22 cellular contexts compared by ENCODE assay signal in genomic region chr6:17059022-17059421, GRCh38. TPM values are rescaled to one million over a fixed set of nuclear protein-coding genes. Genes with fewer than 3 reads are reported as not detected.
DNase-seq lines count a peak whose midpoint lies in the region; ATAC-seq, FAIRE-seq and TF ChIP-seq lines count a peak whose summit lies in the region.
"Had no signal": no experiment of that assay in that cellular context is flagged by ENCODE, and none has a peak within 500 bp of the region (broad histone marks: within the 10 kb centered on the region; RNA-seq: fewer than 3 reads in every experiment).

No MANE protein-coding gene starts in this region.

- TF ChIP-seq EP300 in HepG2 (IDR thresholded peaks at IDR 0.05; ENCODE audit: low read depth in 2 of 2, low read length in 2 of 2) (no peak), HepG2 (CRISPR knock-in tag; IDR thresholded peaks at IDR 0.05; ENCODE audit: borderline replicate concordance) (no peak)

- no peaks in the 10 kb centered on the region for H3K4me1 Mint-ChIP-seq in activated T-cell treated with anti-CD3 and anti-CD28 coated beads, Interleukin-2, amount 50 U/mL, for 72 hours (ENCODE audit: low read depth)
- H3K4me1 Mint-ChIP-seq: CD4-positive, alpha-beta memory T cell had no signal

- WGBS in HepG2 (ENCODE audit: low lambda C conversion rate), result under 1% methylated on average over 7 of the region's 7 CpGs
- WGBS in right lobe of liver (ENCODE audit: insufficient coverage, low coverage, low lambda C conversion rate, missing lambda C conversion rate), result 68% methylated on average over 7 of the region's 7 CpGs
- WGBS in right cardiac atrium, result 43% methylated on average over 7 of the region's 7 CpGs

- no peak for ATAC-seq in HepG2
- no peak for ATAC-seq in right lobe of liver
- ATAC-seq in right cardiac atrium, result peak; percentile 45 to 47
- no peak for ATAC-seq in activated T-cell treated with anti-CD3 and anti-CD28 coated beads, Interleukin-2, amount 50 U/mL, for 72 hours (replicated peaks in 1 of 2)
- no peak for ATAC-seq in GM21786 (IDR thresholded peaks at IDR 0.05; ENCODE audit: unreplicated experiment)
- ATAC-seq: A549 had no signal

- H3K27ac Mint-ChIP-seq in activated T-cell treated with anti-CD3 and anti-CD28 coated beads, Interleukin-2, amount 50 U/mL, for 72 hours, result no peak overlapping the region
- H3K27ac Mint-ChIP-seq: CD4-positive, alpha-beta memory T cell had no signal

- TF ChIP-seq CTCF in HepG2 (CRISPR knock-in tag; IDR thresholded peaks at IDR 0.05), result no peak
- TF ChIP-seq CTCF in right lobe of liver (IDR thresholded peaks at IDR 0.05), result no peak
- TF ChIP-seq CTCF in fibroblast of mammary gland (conservative IDR thresholded peaks at IDR 0.05; ENCODE audit: control insufficient read depth, insufficient read depth, low read depth, low read length), result no peak

- peaks cover 14% of the 10 kb centered on the region for H3K27me3 Mint-ChIP-seq in activated T-cell treated with anti-CD3 and anti-CD28 coated beads, Interleukin-2, amount 50 U/mL, for 72 hours (ENCODE audit: low read depth)

- no peaks in the 10 kb centered on the region for H3K36me3 Mint-ChIP-seq in activated T-cell treated with anti-CD3 and anti-CD28 coated beads, Interleukin-2, amount 50 U/mL, for 72 hours (ENCODE audit: insufficient read depth in 2 of 2)
- H3K36me3 Mint-ChIP-seq: CD4-positive, alpha-beta memory T cell had no signal

- H3K4me3 Mint-ChIP-seq in activated T-cell treated with anti-CD3 and anti-CD28 coated beads, Interleukin-2, amount 50 U/mL, for 72 hours, result no peak overlapping the region
- H3K4me3 Mint-ChIP-seq: CD4-positive, alpha-beta memory T cell had no signal

- H3K9me3 ChIP-seq in HepG2 (ENCODE audit: low read length) (no peaks in the 10 kb centered on the region), right lobe of liver (no peaks in the 10 kb centered on the region), right cardiac atrium (ENCODE audit: control insufficient read depth, low read length) (no peaks in the 10 kb centered on the region)
- H3K9me3 ChIP-seq: A549, BE2C had no signal

- no peaks in the 10 kb centered on the region for H3K36me3 ChIP-seq in HepG2 (replicated peaks in 1 of 2; ENCODE audit: control insufficient read depth in 1 of 2, insufficient read depth in 2 of 2, low read length in 2 of 2)
- no peaks in the 10 kb centered on the region for H3K36me3 ChIP-seq in right lobe of liver
- H3K36me3 ChIP-seq: BE2C had no signal

- BruUV-seq in HepG2 (replicated peaks; lab: Mats Ljungman, UMichigan), result no TSS peak

- no peak overlapping the region for H3K9ac ChIP-seq in HepG2 (ENCODE audit: insufficient read depth, low read depth, low read length)

- CTCF ChIA-PET in HepG2 (lab: Yijun Ruan, JAX; ENCODE audit: low intra/inter-chr PET ratio, low total read pairs), result no interaction called here

- no peak for TF ChIP-seq POLR2A in HepG2 (IDR thresholded peaks at IDR 0.05; ENCODE audit: insufficient read depth in 1 of 2, low read depth in 2 of 2, low read length in 2 of 2)
- no peak for TF ChIP-seq POLR2A in right lobe of liver (IDR thresholded peaks at IDR 0.05)

- no peaks in the 10 kb centered on the region for H4K20me1 ChIP-seq in HepG2 (ENCODE audit: insufficient read depth, low read length)

- H2AFZ ChIP-seq in HepG2 (ENCODE audit: low read length), result no peak overlapping the region

- in situ Hi-C loops in HepG2 (cut with HindIII; ENCODE audit: extremely low pct_ligation_motif_present, low pct_unique_long_range_greater_than_20kb), result no loop called here

- H3K27ac ChIP-seq in HepG2 (ENCODE audit: extremely low read length, insufficient read depth, low read length) (no peak overlapping the region), right lobe of liver (no peak overlapping the region), right cardiac atrium (ENCODE audit: low read length) (no peak overlapping the region)
- H3K27ac ChIP-seq: A549, C4-2B, HL-60 had no signal

- no peaks in the 10 kb centered on the region for H3K4me1 ChIP-seq in HepG2 (ENCODE audit: insufficient read depth, low read length)
- no peaks in the 10 kb centered on the region for H3K4me1 ChIP-seq in right lobe of liver
- no peaks in the 10 kb centered on the region for H3K4me1 ChIP-seq in right cardiac atrium (ENCODE audit: control insufficient read depth, insufficient read depth, low read length)
- H3K4me1 ChIP-seq: A549, BE2C had no signal

- DNase-seq in HepG2 (ENCODE audit: low spot score), result no peak
- DNase-seq in right lobe of liver, result no peak
- peak; percentile 21 for DNase-seq in fibroblast of mammary gland (ENCODE audit: low read depth)
- DNase-seq in right cardiac atrium, result no peak
- no peak for DNase-seq in activated T-cell treated with anti-CD3 and anti-CD28 coated beads, Interleukin-2, amount 50 U/mL, for 72 hours
- DNase-seq in activated CD8-positive, alpha-beta memory T cell treated with anti-CD3 and anti-CD28 coated beads, Interleukin-2, amount 50 U/mL, for 48 hours, result no peak
- DNase-seq: BE2C; CD4-positive, alpha-beta memory T cell; COR-L47; DMS153; DMS79 treated with DMSO at 0.1 percent for 48 hours; EL; HCEC 1CT had no signal

- no peaks in the 10 kb centered on the region for H3K27me3 ChIP-seq in HepG2 (ENCODE audit: control insufficient read depth in 1 of 2, insufficient read depth in 2 of 2, low read length in 2 of 2)
- H3K27me3 ChIP-seq in right lobe of liver, result no peaks in the 10 kb centered on the region
- no peaks in the 10 kb centered on the region for H3K27me3 ChIP-seq in right cardiac atrium (ENCODE audit: control insufficient read depth, insufficient read depth)
- H3K27me3 ChIP-seq: BE2C had no signal

- no peak for TF ChIP-seq RAD21 in HepG2 (CRISPR knock-in tag; IDR thresholded peaks at IDR 0.05)

- H3K4me3 ChIP-seq in HepG2 (replicated peaks in 1 of 3; ENCODE audit: insufficient read depth in 1 of 3, low read depth in 2 of 3, low read length in 3 of 3) (no peak overlapping the region), right lobe of liver (no peak overlapping the region), fibroblast of mammary gland (ENCODE audit: control insufficient read depth, low read depth, low read length) (no peak overlapping the region), right cardiac atrium (ENCODE audit: low read length) (no peak overlapping the region)
- H3K4me3 ChIP-seq: A549 had no signal

- H3K9me3 Mint-ChIP-seq in activated T-cell treated with anti-CD3 and anti-CD28 coated beads, Interleukin-2, amount 50 U/mL, for 72 hours, result no peaks in the 10 kb centered on the region

- intact Hi-C loops in HepG2 (cut with micrococcal nuclease; ENCODE audit: unreplicated experiment) (no loop called here), right lobe of liver (cut with DNase I) (no loop called here), right cardiac atrium (cut with DNase I) (no loop called here)

- no peak overlapping the region for H3K4me2 ChIP-seq in HepG2 (ENCODE audit: low read depth, low read length)
- H3K4me2 ChIP-seq: A549 had no signal

- FAIRE-seq in HepG2 (lab: Jason Lieb, UNC), result no peak
- FAIRE-seq: A549, D721Med, G401.6, GM12892 had no signal

- no peaks in the 10 kb centered on the region for H3K79me2 ChIP-seq in HepG2 (ENCODE audit: insufficient read depth, low read length)

- POLR2A ChIA-PET in HepG2 (lab: Yijun Ruan, JAX), result no interaction called here

TF ChIP-seq in HepG2, 621 proteins besides CTCF, POLR2A, EP300 and RAD21:
- TF ChIP-seq ATF7 (IDR thresholded peaks at IDR 0.05) (0 out of 2 replicates have a peak, but pooled peaks have one; percentile 7), ATF7 (CRISPR knock-in tag; IDR thresholded peaks at IDR 0.05) (no peak), TOE1 (CRISPR knock-in tag; IDR thresholded peaks at IDR 0.05) (no peak)

RNA-seq across cellular contexts. Expression of gene STMND1, which starts 42.8 kb away (rescaled TPM):
- total RNA-seq in HepG2 (2016; rRNA removed; fragmentation: Illumina TruSeq; extraction: Trizol) (not detected in 2 replicates), right lobe of liver (under 1 TPM in 1 of 6 experiments, not detected in 5; 0.25 TPM), right cardiac atrium (not detected)
- total RNA-seq in HepG2 (2016; cell fraction: cytosol; rRNA removed; fragmentation: Illumina TruSeq; extraction: Trizol; ENCODE audit: low read depth), result not detected in 2 replicates
- not detected in 2 replicates for total RNA-seq in HepG2 (2016; cell fraction: insoluble cytoplasmic fraction; rRNA removed; fragmentation: Illumina TruSeq; extraction: Trizol)
- not detected in 2 replicates for total RNA-seq in HepG2 (2016; cell fraction: membrane; rRNA removed; fragmentation: Illumina TruSeq; extraction: Trizol)
- not detected in 2 replicates for total RNA-seq in HepG2 (2016; cell fraction: nucleus; rRNA removed; fragmentation: Illumina TruSeq; extraction: Trizol)
- polyA plus RNA-seq in HepG2 (2011; rRNA removed) (not detected in 2 replicates), right cardiac atrium (not detected)
- polyA plus RNA-seq in HepG2 (2011; cell fraction: cytosol; rRNA removed), result not detected in 2 replicates
- not detected in 2 replicates for polyA plus RNA-seq in HepG2 (2011; cell fraction: nucleus; rRNA removed)
- polyA plus RNA-seq in HepG2 (2012), result not detected in 2 replicates
- not detected in 2 replicates for polyA plus RNA-seq in HepG2 (2016; cell fraction: cytosol; fragmentation: Illumina TruSeq; extraction: Trizol; ENCODE audit: low read depth)
- polyA plus RNA-seq in HepG2 (2016; cell fraction: insoluble cytoplasmic fraction; fragmentation: Illumina TruSeq; extraction: Trizol; ENCODE audit: low read depth), result not detected in 2 replicates
- not detected in 2 replicates for polyA plus RNA-seq in HepG2 (2016; cell fraction: membrane; fragmentation: Illumina TruSeq; extraction: Trizol; ENCODE audit: low read depth)
- polyA plus RNA-seq in HepG2 (2016; cell fraction: nucleus; fragmentation: Illumina TruSeq; extraction: Trizol; ENCODE audit: insufficient read depth, low read depth), result not detected in 2 replicates
- polyA minus RNA-seq in HepG2 (2011; rRNA and poly(A)+ RNA removed; ENCODE audit: low replicate concordance), result not detected in 2 replicates
- polyA minus RNA-seq in HepG2 (2011; cell fraction: cytosol; rRNA and poly(A)+ RNA removed), result not detected in 2 replicates
- not detected in 2 replicates for polyA minus RNA-seq in HepG2 (2011; cell fraction: nucleus; rRNA and poly(A)+ RNA removed)
- not detected for total RNA-seq in activated T-cell treated with anti-CD3 and anti-CD28 coated beads, Interleukin-2, amount 50 U/mL, for 72 hours
- total RNA-seq: CD4-positive, alpha-beta memory T cell; H4 had no signal
- polyA plus RNA-seq: A549; AG04450; CD4-positive, alpha-beta memory T cell had no signal

Comparison
In these comparisons a context has a peak if more than half of its experiments do, and no peak if none do; other contexts are left out.
1. ATAC-seq: peak in right cardiac atrium (2 of 2); none in HepG2 (single experiment), right lobe of liver (0 of 4), activated T-cell treated with anti-CD3 and anti-CD28 coated beads, Interleukin-2, amount 50 U/mL, for 72 hours (0 of 2) and GM21786 (single experiment).